In the genomic region with DNA sequence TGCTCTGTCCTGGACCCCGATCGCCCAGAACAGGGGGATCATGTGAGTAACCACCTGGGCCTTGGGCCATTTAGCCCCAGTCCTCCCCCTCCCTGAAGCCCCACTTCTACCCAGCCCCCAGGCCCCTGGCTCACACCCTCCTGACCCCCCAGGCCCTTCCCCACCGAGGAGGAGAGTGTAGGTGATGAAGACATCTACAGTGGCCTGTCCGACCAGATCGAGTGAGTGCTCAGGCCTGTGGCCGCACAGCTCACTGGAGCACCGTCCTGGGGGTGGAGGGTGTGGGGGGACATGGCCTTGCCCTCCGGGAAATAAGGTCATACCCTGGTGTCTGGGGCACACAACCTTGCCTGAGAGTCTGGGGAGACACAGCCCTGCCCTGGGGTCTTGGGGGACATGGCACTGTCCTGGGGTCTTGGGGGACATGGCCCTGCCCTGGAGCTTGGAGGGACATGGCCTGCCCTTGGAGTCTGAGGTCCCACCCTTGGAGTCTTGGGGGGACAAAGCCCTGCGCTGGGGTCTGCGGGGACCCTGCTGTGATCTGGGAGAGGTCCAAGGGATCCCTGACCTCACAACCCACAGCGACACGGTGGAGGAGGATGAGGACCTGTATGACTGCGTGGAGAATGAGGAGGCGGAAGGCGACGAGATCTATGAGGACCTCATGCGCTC, we compare ENCODE assay signal across 1 cellular context.
TF ChIP-seq lines count a peak whose summit lies in the region.

No MANE protein-coding gene starts in this region.

TF ChIP-seq in Ishikawa, 13 proteins besides CTCF, POLR2A, EP300 and RAD21 (continued from another document):
- no peak for TF ChIP-seq TEAD4 (IDR thresholded peaks at IDR 0.05)
- peak; percentile 53; the same call in 1 of the 2 replicates for TF ChIP-seq ZBTB7A (IDR thresholded peaks at IDR 0.05; ENCODE audit: low read depth)
- no peak for TF ChIP-seq TAF1 (IDR thresholded peaks at IDR 0.05; ENCODE audit: low read depth)
